ENCODE assay signal across 1 cellular context in the genomic region with DNA sequence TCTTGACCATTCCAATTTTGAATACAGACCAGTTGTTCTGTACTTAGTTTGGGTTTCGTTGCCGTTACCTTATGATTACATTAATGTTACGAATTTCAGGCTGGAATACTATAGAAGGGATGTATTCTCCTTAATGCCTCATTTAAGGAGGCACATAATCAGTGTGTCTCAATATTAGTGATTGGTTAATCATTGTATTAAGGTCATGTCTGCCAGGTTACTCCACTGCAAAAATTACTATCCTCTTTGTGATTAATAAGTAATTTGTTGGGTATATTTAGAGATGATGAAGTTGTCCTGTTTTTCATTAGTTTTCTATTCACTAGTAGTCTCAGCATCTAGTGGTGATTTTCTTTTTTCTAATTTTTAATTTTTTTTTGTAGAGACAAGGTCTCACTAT.
TF ChIP-seq lines count a peak whose summit lies in the region.

No MANE protein-coding gene starts in this region.

TF ChIP-seq in GM23338, 12 proteins besides CTCF, POLR2A, EP300 and RAD21 (continued from another document):
- no peak for TF ChIP-seq JUNB (IDR thresholded peaks at IDR 0.05; ENCODE audit: unreplicated experiment)
- no peak for TF ChIP-seq ZNF331 (CRISPR knock-in tag; IDR thresholded peaks at IDR 0.05; ENCODE audit: low read depth)
- TF ChIP-seq, protein P1, sequence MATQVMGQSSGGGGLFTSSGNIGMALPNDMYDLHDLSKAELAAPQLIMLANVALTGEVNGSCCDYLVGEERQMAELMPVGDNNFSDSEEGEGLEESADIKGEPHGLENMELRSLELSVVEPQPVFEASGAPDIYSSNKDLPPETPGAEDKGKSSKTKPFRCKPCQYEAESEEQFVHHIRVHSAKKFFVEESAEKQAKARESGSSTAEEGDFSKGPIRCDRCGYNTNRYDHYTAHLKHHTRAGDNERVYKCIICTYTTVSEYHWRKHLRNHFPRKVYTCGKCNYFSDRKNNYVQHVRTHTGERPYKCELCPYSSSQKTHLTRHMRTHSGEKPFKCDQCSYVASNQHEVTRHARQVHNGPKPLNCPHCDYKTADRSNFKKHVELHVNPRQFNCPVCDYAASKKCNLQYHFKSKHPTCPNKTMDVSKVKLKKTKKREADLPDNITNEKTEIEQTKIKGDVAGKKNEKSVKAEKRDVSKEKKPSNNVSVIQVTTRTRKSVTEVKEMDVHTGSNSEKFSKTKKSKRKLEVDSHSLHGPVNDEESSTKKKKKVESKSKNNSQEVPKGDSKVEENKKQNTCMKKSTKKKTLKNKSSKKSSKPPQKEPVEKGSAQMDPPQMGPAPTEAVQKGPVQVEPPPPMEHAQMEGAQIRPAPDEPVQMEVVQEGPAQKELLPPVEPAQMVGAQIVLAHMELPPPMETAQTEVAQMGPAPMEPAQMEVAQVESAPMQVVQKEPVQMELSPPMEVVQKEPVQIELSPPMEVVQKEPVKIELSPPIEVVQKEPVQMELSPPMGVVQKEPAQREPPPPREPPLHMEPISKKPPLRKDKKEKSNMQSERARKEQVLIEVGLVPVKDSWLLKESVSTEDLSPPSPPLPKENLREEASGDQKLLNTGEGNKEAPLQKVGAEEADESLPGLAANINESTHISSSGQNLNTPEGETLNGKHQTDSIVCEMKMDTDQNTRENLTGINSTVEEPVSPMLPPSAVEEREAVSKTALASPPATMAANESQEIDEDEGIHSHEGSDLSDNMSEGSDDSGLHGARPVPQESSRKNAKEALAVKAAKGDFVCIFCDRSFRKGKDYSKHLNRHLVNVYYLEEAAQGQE (IDR thresholded peaks at IDR 0.05; ENCODE audit: unreplicated experiment), result no peak
- TF ChIP-seq, protein P2, sequence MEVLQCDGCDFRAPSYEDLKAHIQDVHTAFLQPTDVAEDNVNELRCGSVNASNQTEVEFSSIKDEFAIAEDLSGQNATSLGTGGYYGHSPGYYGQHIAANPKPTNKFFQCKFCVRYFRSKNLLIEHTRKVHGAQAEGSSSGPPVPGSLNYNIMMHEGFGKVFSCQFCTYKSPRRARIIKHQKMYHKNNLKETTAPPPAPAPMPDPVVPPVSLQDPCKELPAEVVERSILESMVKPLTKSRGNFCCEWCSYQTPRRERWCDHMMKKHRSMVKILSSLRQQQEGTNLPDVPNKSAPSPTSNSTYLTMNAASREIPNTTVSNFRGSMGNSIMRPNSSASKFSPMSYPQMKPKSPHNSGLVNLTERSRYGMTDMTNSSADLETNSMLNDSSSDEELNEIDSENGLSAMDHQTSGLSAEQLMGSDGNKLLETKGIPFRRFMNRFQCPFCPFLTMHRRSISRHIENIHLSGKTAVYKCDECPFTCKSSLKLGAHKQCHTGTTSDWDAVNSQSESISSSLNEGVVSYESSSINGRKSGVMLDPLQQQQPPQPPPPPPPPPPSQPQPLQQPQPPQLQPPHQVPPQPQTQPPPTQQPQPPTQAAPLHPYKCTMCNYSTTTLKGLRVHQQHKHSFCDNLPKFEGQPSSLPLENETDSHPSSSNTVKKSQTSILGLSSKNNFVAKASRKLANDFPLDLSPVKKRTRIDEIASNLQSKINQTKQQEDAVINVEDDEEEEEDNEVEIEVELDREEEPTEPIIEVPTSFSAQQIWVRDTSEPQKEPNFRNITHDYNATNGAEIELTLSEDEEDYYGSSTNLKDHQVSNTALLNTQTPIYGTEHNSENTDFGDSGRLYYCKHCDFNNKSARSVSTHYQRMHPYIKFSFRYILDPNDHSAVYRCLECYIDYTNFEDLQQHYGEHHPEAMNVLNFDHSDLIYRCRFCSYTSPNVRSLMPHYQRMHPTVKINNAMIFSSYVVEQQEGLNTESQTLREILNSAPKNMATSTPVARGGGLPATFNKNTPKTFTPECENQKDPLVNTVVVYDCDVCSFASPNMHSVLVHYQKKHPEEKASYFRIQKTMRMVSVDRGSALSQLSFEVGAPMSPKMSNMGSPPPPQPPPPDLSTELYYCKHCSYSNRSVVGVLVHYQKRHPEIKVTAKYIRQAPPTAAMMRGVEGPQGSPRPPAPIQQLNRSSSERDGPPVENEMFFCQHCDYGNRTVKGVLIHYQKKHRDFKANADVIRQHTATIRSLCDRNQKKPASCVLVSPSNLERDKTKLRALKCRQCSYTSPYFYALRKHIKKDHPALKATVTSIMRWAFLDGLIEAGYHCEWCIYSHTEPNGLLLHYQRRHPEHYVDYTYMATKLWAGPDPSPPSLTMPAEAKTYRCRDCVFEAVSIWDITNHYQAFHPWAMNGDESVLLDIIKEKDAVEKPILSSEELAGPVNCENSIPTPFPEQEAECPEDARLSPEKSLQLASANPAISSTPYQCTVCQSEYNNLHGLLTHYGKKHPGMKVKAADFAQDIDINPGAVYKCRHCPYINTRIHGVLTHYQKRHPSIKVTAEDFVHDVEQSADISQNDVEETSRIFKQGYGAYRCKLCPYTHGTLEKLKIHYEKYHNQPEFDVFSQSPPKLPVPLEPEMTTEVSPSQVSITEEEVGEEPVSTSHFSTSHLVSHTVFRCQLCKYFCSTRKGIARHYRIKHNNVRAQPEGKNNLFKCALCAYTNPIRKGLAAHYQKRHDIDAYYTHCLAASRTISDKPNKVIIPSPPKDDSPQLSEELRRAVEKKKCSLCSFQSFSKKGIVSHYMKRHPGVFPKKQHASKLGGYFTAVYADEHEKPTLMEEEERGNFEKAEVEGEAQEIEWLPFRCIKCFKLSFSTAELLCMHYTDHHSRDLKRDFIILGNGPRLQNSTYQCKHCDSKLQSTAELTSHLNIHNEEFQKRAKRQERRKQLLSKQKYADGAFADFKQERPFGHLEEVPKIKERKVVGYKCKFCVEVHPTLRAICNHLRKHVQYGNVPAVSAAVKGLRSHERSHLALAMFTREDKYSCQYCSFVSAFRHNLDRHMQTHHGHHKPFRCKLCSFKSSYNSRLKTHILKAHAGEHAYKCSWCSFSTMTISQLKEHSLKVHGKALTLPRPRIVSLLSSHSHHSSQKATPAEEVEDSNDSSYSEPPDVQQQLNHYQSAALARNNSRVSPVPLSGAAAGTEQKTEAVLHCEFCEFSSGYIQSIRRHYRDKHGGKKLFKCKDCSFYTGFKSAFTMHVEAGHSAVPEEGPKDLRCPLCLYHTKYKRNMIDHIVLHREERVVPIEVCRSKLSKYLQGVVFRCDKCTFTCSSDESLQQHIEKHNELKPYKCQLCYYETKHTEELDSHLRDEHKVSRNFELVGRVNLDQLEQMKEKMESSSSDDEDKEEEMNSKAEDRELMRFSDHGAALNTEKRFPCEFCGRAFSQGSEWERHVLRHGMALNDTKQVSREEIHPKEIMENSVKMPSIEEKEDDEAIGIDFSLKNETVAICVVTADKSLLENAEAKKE (CRISPR knock-in tag; IDR thresholded peaks at IDR 0.05), result no peak
- TF ChIP-seq ZNF114 (CRISPR knock-in tag; IDR thresholded peaks at IDR 0.05), result no peak
- no peak for TF ChIP-seq EZH2phosphoT487 (IDR thresholded peaks at IDR 0.05; ENCODE audit: unreplicated experiment)
- no peak for TF ChIP-seq CREB1 (CRISPR knock-in tag; IDR thresholded peaks at IDR 0.05; ENCODE audit: low read depth)
- no peak for TF ChIP-seq POLR2AphosphoS5 (IDR thresholded peaks at IDR 0.05; ENCODE audit: low read depth)
TF ChIP-seq in GM23338: peak in this region for 0.
